1 cellular context compared by ENCODE assay signal in genomic region chr5:107300928-107301327, GRCh38.
TF ChIP-seq lines count a peak whose summit lies in the region.

No MANE protein-coding gene starts in this region.

TF ChIP-seq in IMR-90, 13 proteins besides CTCF, POLR2A, EP300 and RAD21 (continued from another document):
- TF ChIP-seq USF2 (IDR thresholded peaks at IDR 0.05; ENCODE audit: low read depth, low read length) (no peak), CHD1 (IDR thresholded peaks at IDR 0.05; ENCODE audit: low read depth, low read length) (no peak)
